In the genomic region with DNA sequence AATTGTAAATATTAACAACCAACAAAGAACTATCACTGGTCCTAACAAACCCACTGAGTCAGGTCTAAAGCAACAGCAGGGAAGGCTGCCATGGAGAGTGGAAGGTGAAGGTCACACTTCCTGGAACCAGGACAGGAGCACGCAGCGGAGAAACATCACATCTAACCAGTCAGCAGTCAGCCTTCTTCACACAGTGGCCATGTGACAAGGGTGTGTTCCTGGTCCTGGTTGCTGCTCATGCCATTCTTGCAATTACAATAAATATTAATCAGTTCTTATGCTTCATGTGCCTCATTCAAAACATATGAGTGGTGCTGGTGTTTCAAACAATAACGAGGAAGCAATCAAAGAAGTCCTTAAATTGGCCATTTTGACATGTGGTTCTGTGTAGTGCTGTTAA, we compare ENCODE assay signal across 14 cellular contexts.
"Had no signal": no experiment of that assay in that cellular context is flagged by ENCODE, and none has a peak within 500 bp of the region (broad histone marks: within the 10 kb centered on the region; RNA-seq: fewer than 3 reads in every experiment).

No MANE protein-coding gene starts in this region.

- H3K27ac Mint-ChIP-seq: activated CD4-positive, alpha-beta memory T cell treated with anti-CD3 and anti-CD28 coated beads, Interleukin-2, amount 10 ng/mL, durations not matched to agents 7 days and 5 days; activated CD4-positive, alpha-beta T cell treated with anti-CD3 and anti-CD28 coated beads for 36 hours; activated T-cell treated with anti-CD3 and anti-CD28 coated beads, Interleukin-2, amount 50 U/mL, for 24 hours; endodermal cell; nephron progenitor cell; T-helper 17 cell had no signal

- H3K4me1 Mint-ChIP-seq: activated CD4-positive, alpha-beta memory T cell treated with anti-CD3 and anti-CD28 coated beads, Interleukin-2, amount 10 ng/mL, durations not matched to agents 7 days and 5 days; activated CD4-positive, alpha-beta T cell treated with anti-CD3 and anti-CD28 coated beads for 36 hours; T-helper 17 cell had no signal

- ATAC-seq: activated CD4-positive, alpha-beta T cell treated with anti-CD3 and anti-CD28 coated beads for 36 hours; sciatic nerve; T-helper 17 cell had no signal

- H3K27me3 Mint-ChIP-seq: activated CD4-positive, alpha-beta memory T cell treated with anti-CD3 and anti-CD28 coated beads, Interleukin-2, amount 10 ng/mL, durations not matched to agents 7 days and 5 days; activated T-cell treated with anti-CD3 and anti-CD28 coated beads, Interleukin-2, amount 50 U/mL, for 24 hours had no signal

- DNase-seq: activated CD4-positive, alpha-beta memory T cell treated with anti-CD3 and anti-CD28 coated beads, Interleukin-2, amount 10 ng/mL, durations not matched to agents 7 days and 5 days; activated CD4-positive, alpha-beta T cell treated with anti-CD3 and anti-CD28 coated beads for 36 hours; activated naive CD4-positive, alpha-beta T cell treated with anti-CD3 and anti-CD28 coated beads, Interleukin-2, amount 50 U/mL, for 16 hours; activated T-cell treated with anti-CD3 and anti-CD28 coated beads, Interleukin-2, amount 50 U/mL, for 24 hours; dorsolateral prefrontal cortex; endodermal cell; foreskin melanocyte; nephron progenitor cell; occipital lobe; stimulated activated CD4-positive, alpha-beta T cell treated with anti-CD3 and anti-CD28 coated beads, Interleukin-1b, Interleukin-23, amount 100 ng/mL, for 48 hours; T-helper 17 cell had no signal

- H3K4me3 Mint-ChIP-seq: activated CD4-positive, alpha-beta memory T cell treated with anti-CD3 and anti-CD28 coated beads, Interleukin-2, amount 10 ng/mL, durations not matched to agents 7 days and 5 days; activated CD4-positive, alpha-beta T cell treated with anti-CD3 and anti-CD28 coated beads for 36 hours; activated T-cell treated with anti-CD3 and anti-CD28 coated beads, Interleukin-2, amount 50 U/mL, for 24 hours; endodermal cell; nephron progenitor cell; T-helper 17 cell had no signal

- H3K27ac ChIP-seq: dorsolateral prefrontal cortex, esophagus muscularis mucosa, prostate gland had no signal

- H3K9me3 Mint-ChIP-seq: activated CD4-positive, alpha-beta memory T cell treated with anti-CD3 and anti-CD28 coated beads, Interleukin-2, amount 10 ng/mL, durations not matched to agents 7 days and 5 days; endodermal cell; nephron progenitor cell had no signal

- H3K4me3 ChIP-seq: dorsolateral prefrontal cortex, esophagus muscularis mucosa, prostate gland had no signal

- H3K9me3 ChIP-seq: esophagus muscularis mucosa, prostate gland had no signal

- H3K4me1 ChIP-seq: esophagus muscularis mucosa had no signal

- H3K36me3 ChIP-seq: esophagus muscularis mucosa, prostate gland had no signal
